In genomic region chr19:995051-995827, GRCh38 we compare ENCODE assay signal across 21 cellular contexts. TPM values are rescaled to one million over a fixed set of nuclear protein-coding genes. Genes with fewer than 3 reads are reported as not detected.
DNase-seq lines count a peak whose midpoint lies in the region; ATAC-seq, FAIRE-seq and TF ChIP-seq lines count a peak whose summit lies in the region.
"Had no signal": no experiment of that assay in that cellular context is flagged by ENCODE, and none has a peak within 500 bp of the region (broad histone marks: within the 10 kb centered on the region; RNA-seq: fewer than 3 reads in every experiment).

No MANE protein-coding gene starts in this region.

- ATAC-seq in GM21367 (IDR thresholded peaks at IDR 0.05; ENCODE audit: unreplicated experiment): no peak
- no peak for ATAC-seq in GM21576 (IDR thresholded peaks at IDR 0.05; ENCODE audit: unreplicated experiment)
- no peak for ATAC-seq in gastroesophageal sphincter
- ATAC-seq in GM18505 (IDR thresholded peaks at IDR 0.05; ENCODE audit: unreplicated experiment): no peak
- ATAC-seq: activated CD4-positive, CD25-positive, alpha-beta regulatory T cell treated with anti-CD3 and anti-CD28 coated beads, Interleukin-2, amount 50 U/mL, for 24 hours; CD8-positive, alpha-beta T cell; stimulated activated effector memory CD8-positive, alpha-beta T cell treated with anti-CD3 and anti-CD28 coated beads, Interleukin-12 subunit alpha, Interleukin-12 subunit beta, amount 100 ng/mL, for 72 hours had no signal

- no peak for TF ChIP-seq CTCF in gastroesophageal sphincter (IDR thresholded peaks at IDR 0.05)

- H3K27me3 ChIP-seq in gastroesophageal sphincter: peaks cover 67% of the 10 kb centered on the region

- no peak overlapping the region for H3K27ac ChIP-seq in gastroesophageal sphincter
- H3K27ac ChIP-seq: A549, epithelial cell of prostate, tibial artery had no signal

- peak; percentile 96 for FAIRE-seq in RCC 7860 (lab: Jason Lieb, UNC)
- FAIRE-seq: A549, colon had no signal

- H3K4me3 ChIP-seq in gastroesophageal sphincter: no peak overlapping the region
- H3K4me3 ChIP-seq: A549, tibial artery had no signal

- TF ChIP-seq POLR2A in gastroesophageal sphincter (IDR thresholded peaks at IDR 0.05) (no peak), GM18505 (IDR thresholded peaks at IDR 0.05; ENCODE audit: borderline replicate concordance, extremely low read depth, insufficient read depth, insufficient read length) (no peak)

- 60% methylated on average over 2 of the region's 26 CpGs; no CpG with 5 or more reads in 1 of the 2 donors for whole genome bisulfite sequencing in gastroesophageal sphincter (ENCODE audit: low coverage in 1 of 2), 2 donors

- H3K9me3 ChIP-seq in gastroesophageal sphincter: no peaks in the 10 kb centered on the region
- H3K9me3 ChIP-seq: A549, tibial artery had no signal

- H3K36me3 ChIP-seq in gastroesophageal sphincter: peaks cover 0 to 52% of the 10 kb centered on the region in 2 donors

- DNase-seq in A172 (ENCODE audit: low spot score): peak; percentile 60
- peak; percentile 75 for DNase-seq in HK-2 (ENCODE audit: unreplicated experiment)
- peak; percentile 93 for DNase-seq in RCC 7860 (ENCODE audit: low spot score)
- peak; percentile 47 for DNase-seq in kidney glomerular epithelial cell (lab: John Stamatoyannopoulos, UW)
- DNase-seq: activated gamma-delta T cell; CD8-positive, alpha-beta T cell; Karpas-422; NCI-H1930; SIG-M5; tibial artery had no signal

- H3K4me1 ChIP-seq in gastroesophageal sphincter: peaks cover 0 to 24% (median 10%) of the 10 kb centered on the region in 3 donors

- TF ChIP-seq EP300 in gastroesophageal sphincter (IDR thresholded peaks at IDR 0.05): no peak

RNA-seq across cellular contexts. Expression of gene GRIN3B, which starts 5.0 kb away (rescaled TPM):
- total RNA-seq in A172 (2014; rRNA removed; shearing (Covaris generic)): 0.38 TPM in 1 of 2 replicates, not detected in the other
- not detected for total RNA-seq in gastroesophageal sphincter
- total RNA-seq: skeletal muscle tissue; T-helper 2 cell treated with Interferon-gamma antibody and Interleukin-4, amounts not matched to agents 100 ng/mL and 5 ng/mL, for 36 hours had no signal

RNA-seq across cellular contexts. Expression of gene WDR18, which starts 11.1 kb away (rescaled TPM):
- 41.8 and 42.6 TPM in 2 replicates for total RNA-seq in A172 (2014; rRNA removed; shearing (Covaris generic))
- total RNA-seq in gastroesophageal sphincter: 10 to 100 TPM in 3 of 4 donors, 1 to 10 TPM in 1; 7.2 to 43.9 (median 20.1) TPM

RNA-seq across cellular contexts. Expression of gene TMEM259, which starts 25.7 kb away (rescaled TPM):
- 104 and 131 TPM in 2 replicates for total RNA-seq in A172 (2014; rRNA removed; shearing (Covaris generic))
- 100 to 1,000 TPM; 146 to 179 (median 154) TPM for total RNA-seq in gastroesophageal sphincter

RNA-seq across cellular contexts. Expression of gene RNU6-2, which starts 26.1 kb away (rescaled TPM):
- total RNA-seq in A172 (2014; rRNA removed; shearing (Covaris generic)): not detected in 2 replicates
- total RNA-seq in gastroesophageal sphincter: not detected
- total RNA-seq: CD8-positive, alpha-beta T cell; skeletal muscle tissue; T-helper 2 cell treated with Interferon-gamma antibody and Interleukin-4, amounts not matched to agents 100 ng/mL and 5 ng/mL, for 36 hours had no signal

RNA-seq across cellular contexts. Expression of gene CNN2, which starts 31.2 kb away (rescaled TPM):
- 219 and 243 TPM in 2 replicates for total RNA-seq in A172 (2014; rRNA removed; shearing (Covaris generic))
- total RNA-seq in gastroesophageal sphincter: 100 to 1,000 TPM in 1 of 4 donors, 10 to 100 TPM in 3; 52.9 to 103 (median 75.2) TPM
